9 cellular contexts compared by ENCODE assay signal in the genomic region with DNA sequence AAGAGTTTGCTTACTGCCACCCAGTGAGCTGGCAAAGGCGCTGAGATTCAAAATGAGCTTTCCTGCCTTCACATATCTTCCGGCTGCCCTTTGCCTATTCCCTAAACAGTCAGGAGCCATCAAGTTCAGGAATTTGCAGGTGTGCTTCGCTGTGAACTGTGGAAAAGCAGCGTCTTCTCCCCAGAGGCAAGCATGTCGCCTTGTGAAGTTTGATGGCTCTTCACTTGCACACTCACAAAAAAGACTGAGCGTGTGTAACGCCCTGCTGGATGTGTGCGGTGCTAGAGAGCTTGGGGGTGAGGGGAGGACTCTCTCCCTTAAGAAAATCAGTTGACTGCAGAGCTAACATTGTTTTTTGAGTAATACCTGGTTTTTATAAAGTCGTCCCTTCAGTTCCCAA. TPM values are rescaled to one million over a fixed set of nuclear protein-coding genes. Genes with fewer than 3 reads are reported as not detected.
DNase-seq lines count a peak whose midpoint lies in the region; ATAC-seq and TF ChIP-seq lines count a peak whose summit lies in the region.
"Had no signal": no experiment of that assay in that cellular context is flagged by ENCODE, and none has a peak within 500 bp of the region (broad histone marks: within the 10 kb centered on the region; RNA-seq: fewer than 3 reads in every experiment).

No MANE protein-coding gene starts in this region.

- H3K27me3 ChIP-seq in Caco-2 (replicated peaks; ENCODE audit: control insufficient read depth, insufficient read depth, low read length) (no peaks in the 10 kb centered on the region), Loucy (ENCODE audit: insufficient read depth, low read length, poor library complexity, severe bottlenecking) (no peaks in the 10 kb centered on the region)

- POLR2A ChIA-PET in Caco-2 (lab: Charles Lee) = interaction anchor here (2.1 kb wide), 1 partner anchor 27 kb away, joined by 12 read pairs; no protein-coding TSS in a partner anchor

- H3K27ac Mint-ChIP-seq in Caco-2 (ENCODE audit: unreplicated experiment) = peak overlapping the region; percentile 86
- H3K27ac Mint-ChIP-seq in dendritic cell treated with granulocyte-macrophage colony-stimulating factor and Interleukin-4, amounts not matched to agents 40 ng/mL and 50 ng/mL, for 4 days = no peak overlapping the region
- no peak overlapping the region for H3K27ac Mint-ChIP-seq in neural crest cell (ENCODE audit: unreplicated experiment)

- intact Hi-C loops in Caco-2 (cut with micrococcal nuclease; ENCODE audit: unreplicated experiment) = loop anchor here (1.0 to 5.0 kb wide), 4 partner anchors 19 to 116 kb away; no protein-coding TSS in a partner anchor
- intact Hi-C loops in dendritic cell treated with granulocyte-macrophage colony-stimulating factor and Interleukin-4, amounts not matched to agents 40 ng/mL and 50 ng/mL, for 4 days (cut with micrococcal nuclease) = no loop called here

- TF ChIP-seq CTCF in Caco-2 (IDR thresholded peaks at IDR 0.05; ENCODE audit: insufficient read depth in 1 of 2, low read depth in 1 of 2, low read length in 1 of 2, severe bottlenecking in 1 of 2, unreplicated experiment in 1 of 2) = no peak
- no peak for TF ChIP-seq CTCF in Loucy (conservative IDR thresholded peaks at IDR 0.05; ENCODE audit: low read length)
- TF ChIP-seq CTCF in neural crest cell (conservative IDR thresholded peaks at IDR 0.05) = no peak

- no peaks in the 10 kb centered on the region for H3F3A ChIP-seq in Loucy (ENCODE audit: low read depth)

- H3K36me3 Mint-ChIP-seq in Caco-2 (ENCODE audit: insufficient read depth, unreplicated experiment) (peaks cover 23% of the 10 kb centered on the region), neural crest cell (ENCODE audit: low read depth) (peaks cover 4% of the 10 kb centered on the region)
- no peaks in the 10 kb centered on the region for H3K36me3 Mint-ChIP-seq in dendritic cell treated with granulocyte-macrophage colony-stimulating factor and Interleukin-4, amounts not matched to agents 40 ng/mL and 50 ng/mL, for 4 days (ENCODE audit: low read depth)

- CTCF ChIA-PET in Caco-2 (lab: Charles Lee) = interaction anchor here (0.6 to 1.5 kb wide), 4 partner anchors 9 to 96 kb away, joined by 3 to 8 read pairs (median 4); no protein-coding TSS in a partner anchor

- ATAC-seq in GM19324 (IDR thresholded peaks at IDR 0.05; ENCODE audit: low FRiP score, unreplicated experiment) = no peak

- peak overlapping the region; percentile 91 for H3K4me2 ChIP-seq in Loucy (ENCODE audit: low read depth, low read length, poor library complexity, severe bottlenecking)

- H3K9me2 ChIP-seq in Loucy (replicated peaks; ENCODE audit: low read depth, low read length) = no peaks in the 10 kb centered on the region

- no peak overlapping the region for H3K9ac ChIP-seq in Loucy (ENCODE audit: low read depth, low read length, poor library complexity, severe bottlenecking)

- TSS peak; percentile 68 for BruUV-seq in Caco-2 (replicated peaks; lab: Mats Ljungman, UMichigan)

- H3K9me3 ChIP-seq in Caco-2 (no peaks in the 10 kb centered on the region), Loucy (ENCODE audit: insufficient read depth, low read depth, low read length) (no peaks in the 10 kb centered on the region)

- peak overlapping the region; percentile 90 for H3K4me3 ChIP-seq in Caco-2 (ENCODE audit: low read depth, low read length)
- H3K4me3 ChIP-seq in Loucy (ENCODE audit: low read length, poor library complexity, severe bottlenecking) = no peak overlapping the region

- H3K4me1 ChIP-seq in Caco-2 = peaks cover 21% of the 10 kb centered on the region
- no peaks in the 10 kb centered on the region for H3K4me1 ChIP-seq in Loucy (ENCODE audit: insufficient read depth, low read length, poor library complexity, severe bottlenecking)

- no peaks in the 10 kb centered on the region for H3K36me3 ChIP-seq in Caco-2 (ENCODE audit: control insufficient read depth, insufficient read depth, low read length)
- H3K36me3 ChIP-seq in Loucy (ENCODE audit: insufficient read depth, low read length) = no peaks in the 10 kb centered on the region

- DNase-seq in Caco-2 (no peak), neural crest cell (ENCODE audit: low read depth, low spot score) (no peak), cerebellum (ENCODE audit: low spot score) (no peak), KBM-7 (no peak)
- DNase-seq in stimulated activated CD4-positive, alpha-beta T cell treated with anti-CD3 and anti-CD28 coated beads, Interleukin-4, amount 100 ng/mL, for 1 hour = no peak
- DNase-seq: GOT3 had no signal

- H2AFZ ChIP-seq in Loucy (ENCODE audit: low read length) = 0 out of 2 replicates have a peak overlapping the region, but pooled peaks have one; percentile 95

- in situ Hi-C loops in KBM-7 (cut with MboI; ENCODE audit: low pct_unique_long_range_greater_than_20kb, low sequenced_read_pairs) = no loop called here

- no peaks in the 10 kb centered on the region for H4K20me1 ChIP-seq in Loucy (ENCODE audit: insufficient read depth, low read length, poor library complexity, severe bottlenecking)

- H3K4me1 Mint-ChIP-seq in Caco-2 (ENCODE audit: low read depth, unreplicated experiment) (peaks cover 15% of the 10 kb centered on the region), neural crest cell (peaks cover 10% of the 10 kb centered on the region)
- H3K4me1 Mint-ChIP-seq in dendritic cell treated with granulocyte-macrophage colony-stimulating factor and Interleukin-4, amounts not matched to agents 40 ng/mL and 50 ng/mL, for 4 days (ENCODE audit: low read depth) = peaks cover 23% of the 10 kb centered on the region

- no peaks in the 10 kb centered on the region for H3K79me2 ChIP-seq in Loucy (ENCODE audit: insufficient read depth, low read length)

- H3K9me3 Mint-ChIP-seq in Caco-2 (ENCODE audit: unreplicated experiment) = no peaks in the 10 kb centered on the region
- no peaks in the 10 kb centered on the region for H3K9me3 Mint-ChIP-seq in dendritic cell treated with granulocyte-macrophage colony-stimulating factor and Interleukin-4, amounts not matched to agents 40 ng/mL and 50 ng/mL, for 4 days
- H3K9me3 Mint-ChIP-seq in neural crest cell = no peaks in the 10 kb centered on the region

- H3K4me3 Mint-ChIP-seq in Caco-2 (ENCODE audit: unreplicated experiment) = peak overlapping the region; percentile 84
- peak overlapping the region; percentile 79 for H3K4me3 Mint-ChIP-seq in dendritic cell treated with granulocyte-macrophage colony-stimulating factor and Interleukin-4, amounts not matched to agents 40 ng/mL and 50 ng/mL, for 4 days
- peak overlapping the region; percentile 84 for H3K4me3 Mint-ChIP-seq in neural crest cell

- no peaks in the 10 kb centered on the region for H3K27me3 Mint-ChIP-seq in Caco-2 (ENCODE audit: insufficient read depth, unreplicated experiment)
- H3K27me3 Mint-ChIP-seq in dendritic cell treated with granulocyte-macrophage colony-stimulating factor and Interleukin-4, amounts not matched to agents 40 ng/mL and 50 ng/mL, for 4 days = peaks cover 76% of the 10 kb centered on the region
- peaks cover 45% of the 10 kb centered on the region for H3K27me3 Mint-ChIP-seq in neural crest cell (ENCODE audit: low read depth)

RNA-seq across cellular contexts. Expression of gene KANK1, which starts 1.2 kb away (rescaled TPM):
- total RNA-seq in Caco-2 (2022) = 51.7 and 58.7 TPM in 2 replicates
- total RNA-seq in neural crest cell = 20.7 and 21.0 TPM in 2 replicates
- total RNA-seq in cerebellum = 16.9 TPM
